8 cellular contexts compared by ENCODE assay signal in the genomic region with DNA sequence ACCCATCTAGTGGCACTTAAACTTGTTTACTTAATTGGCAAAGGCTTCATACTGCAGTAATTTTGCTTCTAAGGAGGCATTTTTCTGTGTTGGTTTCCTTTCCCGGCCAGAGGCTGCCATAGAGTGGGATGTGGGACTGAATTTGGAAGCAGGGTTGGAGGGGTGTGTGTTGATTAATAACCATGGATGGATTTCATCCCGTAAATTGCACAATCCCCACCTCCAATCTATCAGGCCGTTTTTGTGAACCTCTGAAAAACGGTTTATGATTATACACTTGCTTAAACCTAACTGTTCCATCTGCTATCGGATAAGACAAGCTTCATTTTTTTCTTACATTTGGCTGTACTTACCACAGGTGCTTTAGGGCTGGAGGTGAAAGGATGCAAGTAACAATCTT. TPM values are rescaled to one million over a fixed set of nuclear protein-coding genes. Genes with fewer than 3 reads are reported as not detected.
DNase-seq lines count a peak whose midpoint lies in the region; ATAC-seq, FAIRE-seq and TF ChIP-seq lines count a peak whose summit lies in the region.

No MANE protein-coding gene starts in this region.

- TF ChIP-seq CTCF in kidney (IDR thresholded peaks at IDR 0.05; ENCODE audit: borderline replicate concordance, extremely low read depth, insufficient read depth), result no peak

- peak overlapping the region in 1 of 2 donors; percentile 30 for H3K27ac ChIP-seq in kidney (ENCODE audit: low read depth in 2 of 2, low read length in 2 of 2)
- no peak overlapping the region for H3K27ac ChIP-seq in subcutaneous abdominal adipose tissue (ENCODE audit: low read depth, low read length)

- H3K9ac ChIP-seq in kidney (ENCODE audit: low read length in 2 of 2), result peak overlapping the region; percentile 94
- H3K9ac ChIP-seq in subcutaneous abdominal adipose tissue (ENCODE audit: low read length in 5 of 5), result peak overlapping the region in 3 of 5 donors; percentile 81 to 97 (median 94)

- no peak for ATAC-seq in activated CD8-positive, alpha-beta T cell treated with anti-CD3 and anti-CD28 coated beads, Interleukin-2, amount 10 ng/mL, durations not matched to agents 7 days and 5 days
- no peak for ATAC-seq in HG02981 (IDR thresholded peaks at IDR 0.05; ENCODE audit: unreplicated experiment)
- ATAC-seq in HG02610 (IDR thresholded peaks at IDR 0.05; ENCODE audit: unreplicated experiment), result no peak
- no peak for ATAC-seq in activated CD4-positive, CD25-positive, alpha-beta regulatory T cell treated with anti-CD3 and anti-CD28 coated beads, Interleukin-2, amount 50 U/mL, for 24 hours

- peak overlapping the region; percentile 97 for H3K4me3 Mint-ChIP-seq in activated CD4-positive, alpha-beta T cell treated with anti-CD3 and anti-CD28 coated beads, Interleukin-2, amount 10 ng/mL, durations not matched to agents 24 days and 14 days
- H3K4me3 Mint-ChIP-seq in activated CD8-positive, alpha-beta T cell treated with anti-CD3 and anti-CD28 coated beads, Interleukin-2, amount 10 ng/mL, durations not matched to agents 7 days and 5 days, result peak overlapping the region; percentile 99

- intact Hi-C loops in activated CD4-positive, alpha-beta T cell treated with anti-CD3 and anti-CD28 coated beads, Interleukin-2, amount 10 ng/mL, durations not matched to agents 24 days and 14 days (cut with micrococcal nuclease), result loop anchor here (5.0 kb wide), 3 partner anchors 100 to 225 kb away; no protein-coding TSS in a partner anchor
- intact Hi-C loops in kidney (cut with DNase I), result no loop called here

- no peaks in the 10 kb centered on the region for H3K27me3 Mint-ChIP-seq in activated CD4-positive, alpha-beta T cell treated with anti-CD3 and anti-CD28 coated beads, Interleukin-2, amount 10 ng/mL, durations not matched to agents 24 days and 14 days
- no peaks in the 10 kb centered on the region for H3K27me3 Mint-ChIP-seq in activated CD8-positive, alpha-beta T cell treated with anti-CD3 and anti-CD28 coated beads, Interleukin-2, amount 10 ng/mL, durations not matched to agents 7 days and 5 days (ENCODE audit: low read depth)

- POLR2A ChIA-PET in activated CD8-positive, alpha-beta T cell treated with anti-CD3 and anti-CD28 coated beads, Interleukin-2, amount 10 ng/mL, durations not matched to agents 7 days and 5 days (lab: Charles Lee), result no interaction called here

- H3K9me3 ChIP-seq in kidney (ENCODE audit: control insufficient read depth in 1 of 2, low read length in 2 of 2), result no peaks in the 10 kb centered on the region
- H3K9me3 ChIP-seq in subcutaneous abdominal adipose tissue (ENCODE audit: control insufficient read depth in 5 of 5, low read length in 5 of 5), result no peaks in the 10 kb centered on the region

- H3K4me3 ChIP-seq in kidney (ENCODE audit: low read length in 2 of 2), result peak overlapping the region; percentile 87 to 94
- H3K4me3 ChIP-seq in subcutaneous abdominal adipose tissue (ENCODE audit: low read depth in 1 of 5, low read length in 5 of 5), result peak overlapping the region; percentile 85 to 99 (median 97)

- H3K27me3 ChIP-seq in subcutaneous abdominal adipose tissue (ENCODE audit: control insufficient read depth in 5 of 5, insufficient read depth in 4 of 5, low read length in 5 of 5), result no peaks in the 10 kb centered on the region

- peaks cover 23% of the 10 kb centered on the region for H3K36me3 Mint-ChIP-seq in activated CD4-positive, alpha-beta T cell treated with anti-CD3 and anti-CD28 coated beads, Interleukin-2, amount 10 ng/mL, durations not matched to agents 24 days and 14 days (ENCODE audit: low read depth)
- peaks cover 37% of the 10 kb centered on the region for H3K36me3 Mint-ChIP-seq in activated CD8-positive, alpha-beta T cell treated with anti-CD3 and anti-CD28 coated beads, Interleukin-2, amount 10 ng/mL, durations not matched to agents 7 days and 5 days (ENCODE audit: low read depth)

- no peak for FAIRE-seq in kidney (lab: Jason Lieb, UNC)

- CTCF ChIA-PET in activated CD8-positive, alpha-beta T cell treated with anti-CD3 and anti-CD28 coated beads, Interleukin-2, amount 10 ng/mL, durations not matched to agents 7 days and 5 days (lab: Charles Lee), result interaction anchor here (1.0 to 2.4 kb wide), 2 partner anchors 15 to 139 kb away, joined by 3 to 11 read pairs; no protein-coding TSS in a partner anchor

- H3K27ac Mint-ChIP-seq in activated CD4-positive, alpha-beta T cell treated with anti-CD3 and anti-CD28 coated beads, Interleukin-2, amount 10 ng/mL, durations not matched to agents 24 days and 14 days, result peak overlapping the region; percentile 98
- H3K27ac Mint-ChIP-seq in activated CD8-positive, alpha-beta T cell treated with anti-CD3 and anti-CD28 coated beads, Interleukin-2, amount 10 ng/mL, durations not matched to agents 7 days and 5 days, result peak overlapping the region; percentile 92

- H3K4me1 Mint-ChIP-seq in activated CD4-positive, alpha-beta T cell treated with anti-CD3 and anti-CD28 coated beads, Interleukin-2, amount 10 ng/mL, durations not matched to agents 24 days and 14 days, result peaks cover 40% of the 10 kb centered on the region
- peaks cover 46% of the 10 kb centered on the region for H3K4me1 Mint-ChIP-seq in activated CD8-positive, alpha-beta T cell treated with anti-CD3 and anti-CD28 coated beads, Interleukin-2, amount 10 ng/mL, durations not matched to agents 7 days and 5 days (ENCODE audit: low read depth)

- no peak for DNase-seq in activated CD4-positive, alpha-beta T cell treated with anti-CD3 and anti-CD28 coated beads, Interleukin-2, amount 10 ng/mL, durations not matched to agents 24 days and 14 days
- no peak for DNase-seq in activated CD4-positive, alpha-beta T cell treated with anti-CD3 and anti-CD28 coated beads for 4 hours
- no peak for DNase-seq in activated CD8-positive, alpha-beta T cell treated with anti-CD3 and anti-CD28 coated beads, Interleukin-2, amount 10 ng/mL, durations not matched to agents 7 days and 5 days
- no peak for DNase-seq in kidney

- H3K36me3 ChIP-seq in kidney (ENCODE audit: control insufficient read depth in 1 of 2, insufficient read depth in 2 of 2, low read length in 2 of 2), result no peaks in the 10 kb centered on the region
- peaks cover 0 to 5% (median 0%) of the 10 kb centered on the region in 5 donors for H3K36me3 ChIP-seq in subcutaneous abdominal adipose tissue (ENCODE audit: control insufficient read depth in 5 of 5, insufficient read depth in 5 of 5, low read length in 5 of 5)

- H3K4me1 ChIP-seq in kidney (ENCODE audit: control insufficient read depth in 1 of 2, insufficient read depth in 1 of 2, low read depth in 1 of 2, low read length in 2 of 2) (peaks cover 3 to 16% of the 10 kb centered on the region in 2 donors), subcutaneous abdominal adipose tissue (ENCODE audit: control insufficient read depth in 5 of 5, insufficient read depth in 5 of 5, low read length in 5 of 5) (peaks cover 2 to 42% (median 32%) of the 10 kb centered on the region in 5 donors)

- no peaks in the 10 kb centered on the region for H3K9me3 Mint-ChIP-seq in activated CD4-positive, alpha-beta T cell treated with anti-CD3 and anti-CD28 coated beads, Interleukin-2, amount 10 ng/mL, durations not matched to agents 24 days and 14 days
- H3K9me3 Mint-ChIP-seq in activated CD8-positive, alpha-beta T cell treated with anti-CD3 and anti-CD28 coated beads, Interleukin-2, amount 10 ng/mL, durations not matched to agents 7 days and 5 days (ENCODE audit: insufficient read depth), result no peaks in the 10 kb centered on the region

RNA-seq across cellular contexts. Expression of a gene that starts 1.3 kb away (rescaled TPM):
- total RNA-seq in activated CD4-positive, alpha-beta T cell treated with anti-CD3 and anti-CD28 coated beads, Interleukin-2, amount 10 ng/mL, durations not matched to agents 24 days and 14 days, result 9.7 and 10.3 TPM in 2 replicates
- total RNA-seq in activated CD8-positive, alpha-beta T cell treated with anti-CD3 and anti-CD28 coated beads, Interleukin-2, amount 10 ng/mL, durations not matched to agents 7 days and 5 days, result 10 to 100 TPM; 14.1 to 14.8 TPM
- total RNA-seq in kidney, result 11.9 TPM
- polyA plus RNA-seq in kidney (ENCODE audit: insufficient read depth, low read depth, low replicate concordance), result 32.4 TPM

RNA-seq across cellular contexts. Expression of a gene that starts 1.6 kb away (rescaled TPM):
- 31.5 and 32.1 TPM in 2 replicates for total RNA-seq in activated CD4-positive, alpha-beta T cell treated with anti-CD3 and anti-CD28 coated beads, Interleukin-2, amount 10 ng/mL, durations not matched to agents 24 days and 14 days
- total RNA-seq in activated CD8-positive, alpha-beta T cell treated with anti-CD3 and anti-CD28 coated beads, Interleukin-2, amount 10 ng/mL, durations not matched to agents 7 days and 5 days, result 10 to 100 TPM; 34.9 to 39.1 TPM
- 13.8 TPM for total RNA-seq in kidney
- polyA plus RNA-seq in kidney (ENCODE audit: insufficient read depth, low read depth, low replicate concordance), result 6.0 TPM
